In the genomic region with DNA sequence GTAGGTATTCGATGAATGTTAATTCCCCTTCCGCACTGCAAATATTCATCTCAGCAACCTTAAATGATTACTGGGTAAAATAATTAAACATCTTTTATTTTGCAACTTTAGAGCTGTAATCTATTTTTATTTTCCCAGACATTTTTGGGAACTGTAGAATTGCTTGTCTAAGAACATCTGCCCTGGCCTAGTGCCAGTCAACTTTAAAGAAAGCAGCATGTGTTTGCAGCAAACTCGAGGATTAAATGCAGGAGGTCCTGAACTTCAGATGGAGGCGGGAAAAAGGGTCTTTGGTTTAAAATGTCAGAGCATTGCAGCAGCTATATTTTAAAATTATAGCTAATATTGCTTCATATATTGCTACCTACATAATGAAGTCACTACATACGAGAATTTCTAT, we compare ENCODE assay signal across 24 cellular contexts.
"Had no signal": no experiment of that assay in that cellular context is flagged by ENCODE, and none has a peak within 500 bp of the region (broad histone marks: within the 10 kb centered on the region; RNA-seq: fewer than 3 reads in every experiment).

No MANE protein-coding gene starts in this region.

- FAIRE-seq: bronchial epithelial cell, K562 had no signal

- H3K27me3 ChIP-seq: Peyer's patch had no signal

- H3K4me1 ChIP-seq: Peyer's patch had no signal

- ATAC-seq: activated CD8-positive, alpha-beta T cell treated with anti-CD3 and anti-CD28 coated beads, Interleukin-2, amount 10 ng/mL, durations not matched to agents 7 days and 5 days; K562; T-helper 17 cell; WTC11 had no signal

- H3K9me3 ChIP-seq: Peyer's patch had no signal

- DNase-seq: activated CD4-positive, alpha-beta T cell treated with anti-CD3 and anti-CD28 coated beads for 48 hours; activated CD4-positive, alpha-beta T cell treated with anti-CD3 and anti-CD28 coated beads, Interleukin-2, amount 50 U/mL, for 4 hours; activated CD4-positive, CD25-positive, alpha-beta regulatory T cell treated with anti-CD3 and anti-CD28 coated beads, Interleukin-2, amount 50 U/mL, for 72 hours; activated CD8-positive, alpha-beta memory T cell treated with anti-CD3 and anti-CD28 coated beads, Interleukin-2, amount 50 U/mL, for 48 hours; activated CD8-positive, alpha-beta T cell treated with anti-CD3 and anti-CD28 coated beads, Interleukin-2, amount 10 ng/mL, durations not matched to agents 7 days and 5 days; activated naive CD4-positive, alpha-beta T cell treated with anti-CD3 and anti-CD28 coated beads, Interleukin-2, amount 50 U/mL, for 16 hours; activated naive CD8-positive, alpha-beta T cell treated with anti-CD3 and anti-CD28 coated beads, Interleukin-2, amount 10 ng/mL, durations not matched to agents 7 days and 5 days; activated T-cell treated with anti-CD3 and anti-CD28 coated beads, Interleukin-2, amount 50 U/mL, for 1 hour; aorta; Karpas-422; MM.1S; NCI-H1105 treated with DMSO at 0.1 percent for 48 hours; NCI-H1436 treated with DMSO at 0.1 percent for 48 hours; NCI-H187; NCI-H2081; NCI-H524; Peyer's patch; SHP77 treated with DMSO at 0.1 percent for 48 hours; T-helper 17 cell; T-helper 9 cell had no signal

- H3K27ac ChIP-seq: Peyer's patch, RWPE1 had no signal

- H3K4me3 ChIP-seq: K562, Peyer's patch had no signal

- H3K36me3 ChIP-seq: Peyer's patch had no signal
